Comparison of ENCODE assay signal across 10 cellular contexts in genomic region chrX:19889582-19890342, GRCh38. TPM values are rescaled to one million over a fixed set of nuclear protein-coding genes. Genes with fewer than 3 reads are reported as not detected.
DNase-seq lines count a peak whose midpoint lies in the region; ATAC-seq, FAIRE-seq and TF ChIP-seq lines count a peak whose summit lies in the region.
"Had no signal": no experiment of that assay in that cellular context is flagged by ENCODE, and none has a peak within 500 bp of the region (broad histone marks: within the 10 kb centered on the region; RNA-seq: fewer than 3 reads in every experiment).

No MANE protein-coding gene starts in this region.

- H2AFZ ChIP-seq in K562 (ENCODE audit: low read depth, low read length): no peak overlapping the region

- peaks cover 3% of the 10 kb centered on the region for H3K4me1 ChIP-seq in RWPE2 (ENCODE audit: insufficient read depth, poor library complexity, severe bottlenecking)
- H3K4me1 ChIP-seq in K562 (replicated peaks in 1 of 2; ENCODE audit: control insufficient read depth in 2 of 2, insufficient read depth in 2 of 2, low read length in 2 of 2): peaks cover 3 to 18% of the 10 kb centered on the region in 2 experiments; a peak in 4 of 5 replicates
- H3K4me1 ChIP-seq in left ventricle myocardium inferior: peaks cover 9% of the 10 kb centered on the region

- intact Hi-C loops in K562 (cut with micrococcal nuclease) (loop anchor here (5.0 to 10.0 kb wide), 3 partner anchors 297 to 515 kb away; no protein-coding TSS in a partner anchor), left ventricle myocardium inferior (cut with micrococcal nuclease) (loop anchor here (10.0 kb wide), 1 partner anchor 295 kb away; no protein-coding TSS in a partner anchor)

- FAIRE-seq in K562 (lab: Jason Lieb, UNC): peak; percentile 88
- FAIRE-seq: TTC549 had no signal

- H3K27ac ChIP-seq in RWPE2 (ENCODE audit: poor library complexity, severe bottlenecking) (no peak overlapping the region), K562 (ENCODE audit: extremely low read depth, low read depth, low read length) (no peak overlapping the region), left ventricle myocardium inferior (replicated peaks) (no peak overlapping the region)

- 13% methylated on average over 5 of the region's 9 CpGs for WGBS in K562 (ENCODE audit: insufficient coverage, low coverage, missing lambda C conversion rate)

- no peak overlapping the region; the same call in 1 of the 2 replicates for H3K4me2 ChIP-seq in K562 (ENCODE audit: insufficient read depth, low read length)

- no peak for TF ChIP-seq EP300 in K562 (IDR thresholded peaks at IDR 0.05; ENCODE audit: low read length)

- no peaks in the 10 kb centered on the region for H3K79me2 ChIP-seq in K562 (ENCODE audit: control insufficient read depth, insufficient read depth, low read length)

- H3K4me3 ChIP-seq in RWPE2 (ENCODE audit: severe bottlenecking) (no peak overlapping the region), K562 (no peak overlapping the region), left ventricle myocardium inferior (no peak overlapping the region)

- no peaks in the 10 kb centered on the region for H3K9me3 ChIP-seq in RWPE2 (ENCODE audit: severe bottlenecking)
- H3K9me3 ChIP-seq in K562 (replicated peaks; ENCODE audit: control insufficient read depth, insufficient read depth, low read depth, low read length): no peaks in the 10 kb centered on the region
- no peaks in the 10 kb centered on the region for H3K9me3 ChIP-seq in left ventricle myocardium inferior (replicated peaks)

- POLR2A ChIA-PET in K562 (lab: Yijun Ruan, JAX): interaction anchor here (1.0 kb wide), 1 partner anchor 100 kb away, joined by 3 read pairs; no protein-coding TSS in a partner anchor

- 0 out of 2 replicates have a peak, but pooled peaks have one; percentile 20 for TF ChIP-seq CTCF in GM12874 (IDR thresholded peaks at IDR 0.05; ENCODE audit: insufficient read depth, low read depth, low read length)
- TF ChIP-seq CTCF in RWPE2 (IDR thresholded peaks at IDR 0.05; ENCODE audit: poor library complexity, severe bottlenecking): no peak
- peak in 1 of 3 experiments; percentile 14; a peak in 1 of 6 replicates for TF ChIP-seq CTCF in K562 (IDR thresholded peaks at IDR 0.05 in 2 of 3, conservative IDR thresholded peaks at IDR 0.05 in 1 of 3; ENCODE audit: insufficient read depth in 2 of 3, low read depth in 1 of 3, low read length in 3 of 3)
- TF ChIP-seq CTCF in left ventricle myocardium inferior (IDR thresholded peaks at IDR 0.05; ENCODE audit: borderline replicate concordance): no peak

- DNase-seq in RWPE2 (ENCODE audit: low spot score): peak; percentile 70
- DNase-seq in K562 (ENCODE audit: extremely low read depth in 1 of 4, low spot score in 3 of 4): peak; percentile 27 to 79 (median 44)
- peak; percentile 66 for DNase-seq in stimulated activated CD8-positive, alpha-beta memory T cell treated with anti-CD3 and anti-CD28 coated beads, Interleukin-4, amount 100 ng/mL, for 48 hours
- no peak for DNase-seq in left ventricle myocardium inferior
- DNase-seq: naive B cell had no signal

- no peak overlapping the region for H3K9ac ChIP-seq in K562 (ENCODE audit: insufficient read depth in 1 of 2, low read depth in 2 of 2, low read length in 2 of 2)

- no peaks in the 10 kb centered on the region for H3K9me1 ChIP-seq in K562 (ENCODE audit: control insufficient read depth, insufficient read depth, low read length)

- no peak for TF ChIP-seq POLR2A in K562 (conservative IDR thresholded peaks at IDR 0.05)

- CTCF ChIA-PET in K562 (lab: Yijun Ruan, JAX; ENCODE audit: low intra/inter-chr PET ratio): interaction anchor here (0.7 kb wide), 1 partner anchor 155 kb away, joined by 10 read pairs; no protein-coding TSS in a partner anchor

- in situ Hi-C loops in K562 (cut with MboI): no loop called here

- TF ChIP-seq RAD21 in K562 (CRISPR knock-in tag; conservative IDR thresholded peaks at IDR 0.05 in 1 of 2, IDR thresholded peaks at IDR 0.05 in 1 of 2): 0 out of 4 replicates have a peak, but pooled peaks of 1 of the 2 experiments have one; percentile 13

- H3K36me3 ChIP-seq in RWPE2 (ENCODE audit: low read depth): no peaks in the 10 kb centered on the region
- H3K36me3 ChIP-seq in K562 (ENCODE audit: control insufficient read depth, insufficient read depth, low read length): no peaks in the 10 kb centered on the region
- H3K36me3 ChIP-seq in left ventricle myocardium inferior: no peaks in the 10 kb centered on the region

- BruUV-seq in K562 (replicated peaks; lab: Mats Ljungman, UMichigan): no TSS peak

- H4K20me1 ChIP-seq in K562 (replicated peaks; ENCODE audit: control insufficient read depth, insufficient read depth, low read length): no peaks in the 10 kb centered on the region

- ATAC-seq in HG02759 (IDR thresholded peaks at IDR 0.05; ENCODE audit: unreplicated experiment) (peak; percentile 50), RWPE2 (ENCODE audit: low read depth) (peak; percentile 59), K562 (peak; percentile 75), GM19023 (IDR thresholded peaks at IDR 0.05; ENCODE audit: unreplicated experiment) (no peak), HG02938 (IDR thresholded peaks at IDR 0.05; ENCODE audit: unreplicated experiment) (no peak)

- no peaks in the 10 kb centered on the region for H3K27me3 ChIP-seq in RWPE2 (ENCODE audit: insufficient read depth, poor library complexity, severe bottlenecking)
- H3K27me3 ChIP-seq in K562 (ENCODE audit: control insufficient read depth in 2 of 2, insufficient read depth in 2 of 2, low read length in 2 of 2): peaks cover 4 to 10% of the 10 kb centered on the region in 2 experiments; a peak in 4 of 5 replicates
- H3K27me3 ChIP-seq in left ventricle myocardium inferior (ENCODE audit: low read depth): no peaks in the 10 kb centered on the region

TF ChIP-seq in K562, 482 proteins besides CTCF, POLR2A, EP300 and RAD21 (continues in another document):
- TF ChIP-seq ELF4 (CRISPR knock-in tag; IDR thresholded peaks at IDR 0.05) (no peak), ARID1B (IDR thresholded peaks at IDR 0.05) (peak; percentile 49), ELK1 (CRISPR knock-in tag; IDR thresholded peaks at IDR 0.05) (no peak), BCOR (IDR thresholded peaks at IDR 0.05) (no peak), TCF7L2 (IDR thresholded peaks at IDR 0.05; ENCODE audit: low read depth, low read length) (no peak), RBBP5 (IDR thresholded peaks at IDR 0.05; ENCODE audit: borderline replicate concordance, insufficient read depth, low read length, poor library complexity, severe bottlenecking) (no peak), TFE3 (CRISPR knock-in tag; IDR thresholded peaks at IDR 0.05) (no peak), PCBP1 (IDR thresholded peaks at IDR 0.05; ENCODE audit: low read depth, low read length, poor library complexity, severe bottlenecking) (no peak), SMARCA5 (IDR thresholded peaks at IDR 0.05) (no peak), LEF1 (IDR thresholded peaks at IDR 0.05) (0 out of 2 replicates have a peak, but pooled peaks have one; percentile 25), ZNF384 (IDR thresholded peaks at IDR 0.05; ENCODE audit: low read depth, low read length) (peak; percentile 48), SOX6 (IDR thresholded peaks at IDR 0.05) (peak; percentile 48; the same call in 1 of the 2 replicates), GATA2 (CRISPR knock-in tag; IDR thresholded peaks at IDR 0.05) (no peak)

RNA-seq across cellular contexts. Expression of gene SH3KBP1, which starts 2.4 kb away (rescaled TPM):
- total RNA-seq in K562 (2011; cell fraction: chromatin; rRNA removed; ENCODE audit: low replicate concordance): 0.79 and 3.5 TPM in 2 replicates
- total RNA-seq in K562 (2011; cell fraction: nucleolus; rRNA removed): 0.17 and 1.4 TPM in 2 replicates
- total RNA-seq in K562 (2011; cell fraction: nucleoplasm; rRNA removed): 0.61 and 1.6 TPM in 2 replicates
- total RNA-seq in K562 (2014; rRNA removed) (0.65 and 1.5 TPM in 2 replicates), K562 (2014; rRNA removed; fragmentation: Illumina TruSeq; extraction: Trizol) (0.80 and 1.2 TPM in 2 replicates), K562 (2015; rRNA removed; fragmentation: Illumina TruSeq; extraction: Trizol) (1.4 and 1.6 TPM in 2 replicates), K562 (2021) (1.1 and 1.5 TPM in 2 replicates), left ventricle myocardium inferior (37.2 TPM)
- polyA plus RNA-seq in K562 (2011; rRNA removed) (0.54 and 0.75 TPM in 2 replicates), K562 (2014; fragmentation: Illumina TruSeq; extraction: Trizol) (1.0 and 1.5 TPM in 2 replicates), K562 (2014; fragmentation: Nextera tagmentation; extraction: Ambion mirVana) (under 1 TPM; 0.10 to 0.14 TPM), K562 (2014; rRNA removed) (0.91 and 1.4 TPM in 2 replicates)
- 0.19 and 0.31 TPM in 2 replicates for polyA plus RNA-seq in K562 (2011; cell fraction: cytosol; rRNA removed)
- 0.49 and 0.54 TPM in 2 replicates for polyA plus RNA-seq in K562 (2011; cell fraction: nucleus; rRNA removed)
- 1.8 and 4.0 TPM in 2 replicates for polyA plus RNA-seq in K562 (2012)
- polyA minus RNA-seq in K562 (2011; rRNA and poly(A)+ RNA removed): 1.9 TPM in 2 replicates
- 1.4 and 1.9 TPM in 2 replicates for polyA minus RNA-seq in K562 (2011; cell fraction: cytosol; rRNA and poly(A)+ RNA removed)
- polyA minus RNA-seq in K562 (2011; cell fraction: nucleus; rRNA and poly(A)+ RNA removed): 0.13 and 0.67 TPM in 2 replicates

Comparison
In these comparisons a context has a peak if more than half of its experiments do, and no peak if none do; other contexts are left out.
1. ATAC-seq: peak in HG02759 (single experiment), RWPE2 (single experiment) and K562 (single experiment); none in GM19023 (single experiment) and HG02938 (single experiment).